In the genomic region with DNA sequence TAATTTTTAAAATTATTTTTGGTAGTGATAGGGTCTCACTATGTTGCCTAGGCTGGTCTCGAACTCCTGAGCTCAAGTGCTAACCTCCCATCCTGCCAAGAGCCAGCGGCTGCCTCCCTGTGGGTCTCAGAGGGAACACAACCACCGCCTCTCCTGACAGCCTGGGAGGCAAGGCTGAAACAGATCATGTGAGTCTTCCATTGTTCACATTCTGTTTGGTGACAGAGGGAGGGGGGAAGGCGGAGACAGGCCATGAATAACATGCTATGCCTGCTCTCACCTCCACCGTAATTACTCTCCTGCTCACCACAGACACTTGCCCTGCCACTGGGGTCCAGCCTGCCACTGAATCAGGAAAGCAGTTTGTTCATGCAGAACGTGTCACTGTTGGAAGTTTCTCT, we compare ENCODE assay signal across 10 cellular contexts.
DNase-seq lines count a peak whose midpoint lies in the region; ATAC-seq, FAIRE-seq and TF ChIP-seq lines count a peak whose summit lies in the region.
"Had no signal": no experiment of that assay in that cellular context is flagged by ENCODE, and none has a peak within 500 bp of the region (broad histone marks: within the 10 kb centered on the region; RNA-seq: fewer than 3 reads in every experiment).

No MANE protein-coding gene starts in this region.

- H3K36me3 ChIP-seq in HepG2 (replicated peaks in 1 of 2; ENCODE audit: control insufficient read depth in 1 of 2, insufficient read depth in 2 of 2, low read length in 2 of 2) (no peaks in the 10 kb centered on the region), right lobe of liver (no peaks in the 10 kb centered on the region), astrocyte (ENCODE audit: insufficient read depth, low read length) (no peaks in the 10 kb centered on the region)
- H3K36me3 ChIP-seq: adrenal gland had no signal

- TF ChIP-seq POLR2A in HepG2 (IDR thresholded peaks at IDR 0.05; ENCODE audit: insufficient read depth in 1 of 2, low read depth in 2 of 2, low read length in 2 of 2) = no peak
- no peak for TF ChIP-seq POLR2A in right lobe of liver (IDR thresholded peaks at IDR 0.05)

- no TSS peak for BruUV-seq in HepG2 (replicated peaks; lab: Mats Ljungman, UMichigan)

- no peaks in the 10 kb centered on the region for H4K20me1 ChIP-seq in HepG2 (ENCODE audit: insufficient read depth, low read length)
- no peaks in the 10 kb centered on the region for H4K20me1 ChIP-seq in astrocyte (ENCODE audit: insufficient read depth, low read length)

- H3K4me1 ChIP-seq in HepG2 (ENCODE audit: insufficient read depth, low read length) (peaks cover 27% of the 10 kb centered on the region), right lobe of liver (peaks cover 0 to 6% (median 0%) of the 10 kb centered on the region in 4 donors), astrocyte (ENCODE audit: insufficient read depth, low read length) (no peaks in the 10 kb centered on the region)
- H3K4me1 ChIP-seq: adrenal gland had no signal

- H3K79me2 ChIP-seq in HepG2 (ENCODE audit: insufficient read depth, low read length) (no peaks in the 10 kb centered on the region), astrocyte (ENCODE audit: insufficient read depth, low read length) (no peaks in the 10 kb centered on the region)

- in situ Hi-C loops in HepG2 (cut with HindIII; ENCODE audit: extremely low pct_ligation_motif_present, low pct_unique_long_range_greater_than_20kb) = no loop called here

- intact Hi-C loops in HepG2 (cut with micrococcal nuclease; ENCODE audit: unreplicated experiment) = no loop called here
- intact Hi-C loops in right lobe of liver (cut with DNase I) = no loop called here
- intact Hi-C loops in CD4-positive, alpha-beta T cell (cut with DNase I, micrococcal nuclease) = no loop called here

- WGBS in HepG2 (ENCODE audit: low lambda C conversion rate) = 0% methylated on average over 4 of the region's 6 CpGs
- WGBS in right lobe of liver (ENCODE audit: insufficient coverage, low coverage, low lambda C conversion rate, missing lambda C conversion rate) = 44% methylated on average over 4 of the region's 6 CpGs

- H3K27me3 Mint-ChIP-seq in astrocyte (ENCODE audit: low read depth, unreplicated experiment) = peaks cover 18% of the 10 kb centered on the region
- H3K27me3 Mint-ChIP-seq in CD4-positive, alpha-beta T cell = peaks cover 71% of the 10 kb centered on the region

- no peak overlapping the region for H3K4me3 Mint-ChIP-seq in astrocyte (ENCODE audit: unreplicated experiment)
- no peak overlapping the region for H3K4me3 Mint-ChIP-seq in CD4-positive, alpha-beta T cell

- H2AFZ ChIP-seq in HepG2 (ENCODE audit: low read length) = no peak overlapping the region
- H2AFZ ChIP-seq in astrocyte (ENCODE audit: low read depth, low read length) = no peak overlapping the region

- H3K9me3 ChIP-seq in HepG2 (ENCODE audit: low read length) (no peaks in the 10 kb centered on the region), right lobe of liver (no peaks in the 10 kb centered on the region), astrocyte (ENCODE audit: insufficient read depth, low read depth, low read length) (no peaks in the 10 kb centered on the region)
- H3K9me3 ChIP-seq in CD4-positive, alpha-beta T cell (ENCODE audit: control insufficient read depth, low read length) = no peaks in the 10 kb centered on the region
- H3K9me3 ChIP-seq: adrenal gland had no signal

- H3K4me3 ChIP-seq in HepG2 (replicated peaks in 1 of 3; ENCODE audit: insufficient read depth in 1 of 3, low read depth in 2 of 3, low read length in 3 of 3) (no peak overlapping the region), right lobe of liver (no peak overlapping the region), astrocyte (ENCODE audit: insufficient read depth, low read depth, low read length) (no peak overlapping the region)
- H3K4me3 ChIP-seq: adrenal gland had no signal

- TF ChIP-seq EP300 in HepG2 (IDR thresholded peaks at IDR 0.05; ENCODE audit: low read depth in 2 of 2, low read length in 2 of 2) (no peak), HepG2 (CRISPR knock-in tag; IDR thresholded peaks at IDR 0.05; ENCODE audit: borderline replicate concordance) (no peak)

- H3K27ac Mint-ChIP-seq in astrocyte (ENCODE audit: unreplicated experiment) = no peak overlapping the region
- no peak overlapping the region for H3K27ac Mint-ChIP-seq in CD4-positive, alpha-beta T cell

- H3K27me3 ChIP-seq in HepG2 (ENCODE audit: control insufficient read depth in 1 of 2, insufficient read depth in 2 of 2, low read length in 2 of 2) (peaks cover 0 to 4% of the 10 kb centered on the region in 2 experiments; a peak in 2 of 5 replicates), right lobe of liver (no peaks in the 10 kb centered on the region), astrocyte (ENCODE audit: insufficient read depth, low read length) (peaks cover under 1% of the 10 kb centered on the region)
- H3K27me3 ChIP-seq in CD4-positive, alpha-beta T cell (ENCODE audit: control insufficient read depth, insufficient read depth, low read length) = peaks cover 28% of the 10 kb centered on the region
- H3K27me3 ChIP-seq: adrenal gland had no signal

- ATAC-seq in HepG2 = peak; percentile 69
- ATAC-seq in right lobe of liver = no peak
- ATAC-seq in HG03432 (IDR thresholded peaks at IDR 0.05; ENCODE audit: unreplicated experiment) = no peak
- no peak for ATAC-seq in CD4-positive, alpha-beta T cell (ENCODE audit: poor library complexity)

- no peak for TF ChIP-seq RAD21 in HepG2 (CRISPR knock-in tag; IDR thresholded peaks at IDR 0.05)

- POLR2A ChIA-PET in HepG2 (lab: Yijun Ruan, JAX) = no interaction called here
- POLR2A ChIA-PET in CD4-positive, alpha-beta T cell (lab: Charles Lee) = no interaction called here

- H3K4me1 Mint-ChIP-seq in astrocyte (ENCODE audit: low read depth, unreplicated experiment) = peaks cover 24% of the 10 kb centered on the region
- no peaks in the 10 kb centered on the region for H3K4me1 Mint-ChIP-seq in CD4-positive, alpha-beta T cell (ENCODE audit: low read depth)

- H3K9ac ChIP-seq in HepG2 (ENCODE audit: insufficient read depth, low read depth, low read length) (no peak overlapping the region), astrocyte (ENCODE audit: low read length) (no peak overlapping the region)

- CTCF ChIA-PET in HepG2 (lab: Yijun Ruan, JAX; ENCODE audit: low intra/inter-chr PET ratio, low total read pairs) = no interaction called here
- CTCF ChIA-PET in CD4-positive, alpha-beta T cell (lab: Charles Lee) = no interaction called here

- DNase-seq in HepG2 (ENCODE audit: low spot score) = peak; percentile 74
- no peak for DNase-seq in right lobe of liver
- peak; percentile 2 for DNase-seq in astrocyte (ENCODE audit: low read depth)
- DNase-seq in iPS-NIHi11 (ENCODE audit: low spot score) = peak; percentile 71
- no peak for DNase-seq in CD4-positive, alpha-beta T cell
- DNase-seq in germinal center (ENCODE audit: low spot score) = no peak
- DNase-seq in cerebellar nuclear complex (lab: John Stamatoyannopoulos, UW) = no peak

- no peaks in the 10 kb centered on the region for H3K36me3 Mint-ChIP-seq in astrocyte (ENCODE audit: low read depth, unreplicated experiment)
- no peaks in the 10 kb centered on the region for H3K36me3 Mint-ChIP-seq in CD4-positive, alpha-beta T cell (ENCODE audit: low read depth)

- peak; percentile 45 for TF ChIP-seq CTCF in HepG2 (CRISPR knock-in tag; IDR thresholded peaks at IDR 0.05)
- no peak for TF ChIP-seq CTCF in right lobe of liver (IDR thresholded peaks at IDR 0.05)
- no peak for TF ChIP-seq CTCF in astrocyte (IDR thresholded peaks at IDR 0.05; ENCODE audit: insufficient read depth, low read depth, low read length)
- TF ChIP-seq CTCF in CD4-positive, alpha-beta T cell (IDR thresholded peaks at IDR 0.05) = no peak

- FAIRE-seq in HepG2 (lab: Jason Lieb, UNC) (peak; percentile 43), astrocyte (lab: Jason Lieb, UNC) (no peak)

- no peak overlapping the region for H3K27ac ChIP-seq in HepG2 (ENCODE audit: extremely low read length, insufficient read depth, low read length)
- no peak overlapping the region for H3K27ac ChIP-seq in right lobe of liver
- H3K27ac ChIP-seq in astrocyte (ENCODE audit: low read depth, low read length) = no peak overlapping the region
- H3K27ac ChIP-seq in CD4-positive, alpha-beta T cell (ENCODE audit: low read depth, low read length) = no peak overlapping the region
- H3K27ac ChIP-seq: adrenal gland, C4-2B had no signal

- H3K9me3 Mint-ChIP-seq in astrocyte (ENCODE audit: unreplicated experiment) = no peaks in the 10 kb centered on the region
- no peaks in the 10 kb centered on the region for H3K9me3 Mint-ChIP-seq in CD4-positive, alpha-beta T cell

- H3K4me2 ChIP-seq in HepG2 (ENCODE audit: low read depth, low read length) (no peak overlapping the region), astrocyte (ENCODE audit: low read length) (no peak overlapping the region)

TF ChIP-seq in HepG2, 621 proteins besides CTCF, POLR2A, EP300 and RAD21 (continues in another document):
- TF ChIP-seq SOX13 (IDR thresholded peaks at IDR 0.05) = no peak
- peak in 1 of 2 experiments; percentile 72; a peak in 2 of 4 replicates for TF ChIP-seq SOX13 (CRISPR knock-in tag; conservative IDR thresholded peaks at IDR 0.05 in 1 of 2, IDR thresholded peaks at IDR 0.05 in 1 of 2)

Comparison
In these comparisons a context has a peak if more than half of its experiments do, and no peak if none do; other contexts are left out.
1. DNase-seq: peak in HepG2 (single experiment), astrocyte (single experiment) and iPS-NIHi11 (single experiment); none in right lobe of liver (0 of 3), CD4-positive, alpha-beta T cell (0 of 10), germinal center (single experiment) and cerebellar nuclear complex (0 of 2).